In genomic region chr9:114285166-114285867, GRCh38 we compare ENCODE assay signal across 1 cellular context.
A peak's percentile ranks its signal among the peaks of the same experiment; 100 is the strongest.
TF ChIP-seq lines count a peak whose summit lies in the region.

No MANE protein-coding gene starts in this region.

TF ChIP-seq in K562, 482 proteins besides CTCF, POLR2A, EP300 and RAD21 (continued from another document):
- 0 out of 2 replicates have a peak, but pooled peaks have one; percentile 29 for TF ChIP-seq TFAP4 (CRISPR knock-in tag; IDR thresholded peaks at IDR 0.05; ENCODE audit: borderline replicate concordance)
- no peak for TF ChIP-seq ZNF780A (CRISPR knock-in tag; IDR thresholded peaks at IDR 0.05)
- TF ChIP-seq CBX8 (IDR thresholded peaks at IDR 0.05; ENCODE audit: borderline replicate concordance, extremely low read depth, low read depth, low read length, poor library complexity, severe bottlenecking) = no peak
- no peak for TF ChIP-seq E2F3 (CRISPR knock-in tag; IDR thresholded peaks at IDR 0.05)
- no peak for TF ChIP-seq ZNF583 (CRISPR knock-in tag; IDR thresholded peaks at IDR 0.05)
- TF ChIP-seq BACH1 (tag; IDR thresholded peaks at IDR 0.05) = no peak
- TF ChIP-seq BRF1 (IDR thresholded peaks at IDR 0.05; ENCODE audit: borderline replicate concordance, extremely low read depth, insufficient read length) = no peak
- TF ChIP-seq IRF1 (CRISPR knock-in tag; IDR thresholded peaks at IDR 0.05; ENCODE audit: borderline replicate concordance) = no peak
- TF ChIP-seq DEAF1 (CRISPR knock-in tag; IDR thresholded peaks at IDR 0.05) = no peak
- TF ChIP-seq KDM4B (IDR thresholded peaks at IDR 0.05; ENCODE audit: borderline replicate concordance in 2 of 2, low read depth in 1 of 2) = no peak
- no peak for TF ChIP-seq PRPF4 (IDR thresholded peaks at IDR 0.05; ENCODE audit: insufficient read depth, low read depth, low read length, poor library complexity, severe bottlenecking)
- no peak for TF ChIP-seq SMAD3 (CRISPR knock-in tag; conservative IDR thresholded peaks at IDR 0.05)
- TF ChIP-seq ZNF586 (CRISPR knock-in tag; conservative IDR thresholded peaks at IDR 0.05) = no peak
- no peak for TF ChIP-seq ZNF407 (IDR thresholded peaks at IDR 0.05; ENCODE audit: low read depth)
- no peak for TF ChIP-seq ZNF512 (tag; IDR thresholded peaks at IDR 0.05)
- no peak for TF ChIP-seq ZNF584 (CRISPR knock-in tag; IDR thresholded peaks at IDR 0.05; ENCODE audit: low read depth)
- TF ChIP-seq ZNF354B (CRISPR knock-in tag; IDR thresholded peaks at IDR 0.05) = no peak
- no peak for TF ChIP-seq ADNP (tag; IDR thresholded peaks at IDR 0.05)
- peak; percentile 51; the same call in 1 of the 2 replicates for TF ChIP-seq NFE2 (IDR thresholded peaks at IDR 0.05; ENCODE audit: low read depth)
- TF ChIP-seq L3MBTL2 (IDR thresholded peaks at IDR 0.05) = no peak
- TF ChIP-seq C11orf30 (IDR thresholded peaks at IDR 0.05; ENCODE audit: low read depth) = peak; percentile 95
- TF ChIP-seq HNRNPLL (IDR thresholded peaks at IDR 0.05; ENCODE audit: low read depth, low read length, poor library complexity, severe bottlenecking) = no peak
- TF ChIP-seq SLC30A9 (CRISPR knock-in tag; IDR thresholded peaks at IDR 0.05) = no peak
- TF ChIP-seq ZKSCAN3 (CRISPR knock-in tag; IDR thresholded peaks at IDR 0.05) = no peak
- TF ChIP-seq WHSC1 (IDR thresholded peaks at IDR 0.05; ENCODE audit: low read length) = no peak
- peak; percentile 32; the same call in 1 of the 2 replicates for TF ChIP-seq JUND (IDR thresholded peaks at IDR 0.05; ENCODE audit: borderline replicate concordance, low read depth, low read length)
- no peak for TF ChIP-seq JUND (tag; IDR thresholded peaks at IDR 0.05; ENCODE audit: borderline replicate concordance, low read depth, low read length)
- TF ChIP-seq ZNF316 (IDR thresholded peaks at IDR 0.05) = peak; percentile 96
- TF ChIP-seq ZHX1 (conservative IDR thresholded peaks at IDR 0.05; ENCODE audit: low read length) = no peak
- TF ChIP-seq SIN3B (IDR thresholded peaks at IDR 0.05; ENCODE audit: low read depth) = no peak
- peak; percentile 90 for TF ChIP-seq MAFG (tag; conservative IDR thresholded peaks at IDR 0.05)
- TF ChIP-seq MAFF (IDR thresholded peaks at IDR 0.05; ENCODE audit: low read length) = peak; percentile 71
- TF ChIP-seq ETV6 (IDR thresholded peaks at IDR 0.05; ENCODE audit: borderline replicate concordance in 1 of 2, low read depth in 2 of 2, low read length in 1 of 2) = no peak
- TF ChIP-seq ETV6 (CRISPR knock-in tag; IDR thresholded peaks at IDR 0.05; ENCODE audit: borderline replicate concordance) = no peak
- no peak for TF ChIP-seq FOXA1 (IDR thresholded peaks at IDR 0.05; ENCODE audit: borderline replicate concordance)
- TF ChIP-seq RBM17 (IDR thresholded peaks at IDR 0.05; ENCODE audit: borderline replicate concordance, low read depth, low read length) = no peak
- no peak for TF ChIP-seq SP1 (CRISPR knock-in tag; IDR thresholded peaks at IDR 0.05)
- TF ChIP-seq FOXP1 (CRISPR knock-in tag; IDR thresholded peaks at IDR 0.05) = no peak
- no peak for TF ChIP-seq CREB1 (IDR thresholded peaks at IDR 0.05)
- TF ChIP-seq CREB1 (CRISPR knock-in tag; IDR thresholded peaks at IDR 0.05) = no peak
- TF ChIP-seq ZNF121 (CRISPR knock-in tag; conservative IDR thresholded peaks at IDR 0.05) = no peak
- TF ChIP-seq ZNF75A (CRISPR knock-in tag; IDR thresholded peaks at IDR 0.05) = no peak
- no peak for TF ChIP-seq CREB3L1 (IDR thresholded peaks at IDR 0.05; ENCODE audit: borderline replicate concordance, low read depth)
- no peak for TF ChIP-seq LARP7 (IDR thresholded peaks at IDR 0.05)
- TF ChIP-seq CAMTA2 (CRISPR knock-in tag; conservative IDR thresholded peaks at IDR 0.05) = no peak
